ENCODE assay signal across 9 cellular contexts in the genomic region with DNA sequence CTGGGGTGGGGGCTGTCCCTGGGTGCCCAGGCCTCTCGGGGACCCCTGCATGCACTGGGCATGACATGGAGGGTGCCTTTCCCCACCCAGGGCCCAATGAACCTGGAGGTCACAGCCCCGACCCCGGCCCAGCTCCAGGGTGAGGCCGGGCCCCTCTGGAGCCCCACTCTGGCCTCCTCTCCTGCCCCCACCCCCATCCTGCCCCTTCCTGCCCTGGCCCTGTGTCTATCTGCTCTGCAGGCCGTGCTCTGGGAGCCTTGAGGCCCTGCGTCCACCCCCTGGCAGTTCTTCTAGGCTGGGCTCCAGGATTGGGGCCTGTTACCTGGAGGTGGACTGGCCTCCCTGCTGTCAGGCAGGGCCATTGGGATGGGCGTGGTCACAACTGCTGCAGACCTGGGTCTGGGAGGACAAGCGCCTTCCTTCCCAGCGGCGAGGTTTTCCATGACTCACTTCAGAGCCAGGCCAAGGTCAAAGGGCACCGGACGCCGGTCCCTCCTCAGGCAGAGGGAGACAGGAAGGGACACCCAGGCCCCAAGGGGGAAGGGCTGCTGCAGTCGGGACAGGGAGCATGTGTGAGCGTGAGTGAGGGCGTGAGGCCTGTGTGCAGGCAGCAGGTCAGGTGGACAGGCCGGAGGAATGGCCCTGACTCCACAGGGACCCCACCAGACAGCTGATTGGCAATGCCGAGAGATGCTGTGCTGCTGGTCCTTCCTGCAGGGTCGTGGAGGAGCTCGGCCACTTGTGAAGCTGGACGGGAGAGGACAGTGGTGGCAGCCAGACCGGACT. TPM values are rescaled to one million over a fixed set of nuclear protein-coding genes. Genes with fewer than 3 reads are reported as not detected.
DNase-seq lines count a peak whose midpoint lies in the region; TF ChIP-seq lines count a peak whose summit lies in the region.
"Had no signal": no experiment of that assay in that cellular context is flagged by ENCODE, and none has a peak within 500 bp of the region (broad histone marks: within the 10 kb centered on the region; RNA-seq: fewer than 3 reads in every experiment).

No MANE protein-coding gene starts in this region.

- no peaks in the 10 kb centered on the region for H3K79me2 ChIP-seq in mammary epithelial cell (ENCODE audit: insufficient read depth, low read length)

- H3K27me3 Mint-ChIP-seq in MCF 10A (ENCODE audit: insufficient read depth, unreplicated experiment): peaks cover 13% of the 10 kb centered on the region
- H3K27me3 Mint-ChIP-seq in activated naive CD8-positive, alpha-beta T cell treated with anti-CD3 and anti-CD28 coated beads for 36 hours: peaks cover 8% of the 10 kb centered on the region

- no peaks in the 10 kb centered on the region for H4K20me1 ChIP-seq in mammary epithelial cell (ENCODE audit: insufficient read depth, low read length)

- H3K9me3 Mint-ChIP-seq in MCF 10A (ENCODE audit: unreplicated experiment): no peaks in the 10 kb centered on the region
- no peaks in the 10 kb centered on the region for H3K9me3 Mint-ChIP-seq in activated naive CD8-positive, alpha-beta T cell treated with anti-CD3 and anti-CD28 coated beads for 36 hours
- H3K9me3 Mint-ChIP-seq: activated T-cell treated with anti-CD3 and anti-CD28 coated beads, Interleukin-2, amount 50 U/mL, for 4 hours had no signal

- H3K27ac ChIP-seq in mammary epithelial cell (ENCODE audit: insufficient read depth, low read depth, low read length) (no peak overlapping the region), muscle layer of colon (ENCODE audit: low read depth, low read length) (peak overlapping the region; percentile 27), vagina (peak overlapping the region; percentile 71)

- no peak for TF ChIP-seq POLR2A in vagina (IDR thresholded peaks at IDR 0.05)

- CTCF ChIA-PET in MCF 10A (lab: Yijun Ruan, JAX) (no interaction called here), mammary epithelial cell (lab: Charles Lee; ENCODE audit: low non-redundant PET) (no interaction called here)

- H3K4me3 Mint-ChIP-seq in MCF 10A (ENCODE audit: unreplicated experiment): no peak overlapping the region
- no peak overlapping the region for H3K4me3 Mint-ChIP-seq in activated naive CD8-positive, alpha-beta T cell treated with anti-CD3 and anti-CD28 coated beads for 36 hours
- H3K4me3 Mint-ChIP-seq: activated T-cell treated with anti-CD3 and anti-CD28 coated beads, Interleukin-2, amount 50 U/mL, for 4 hours had no signal

- H3K4me2 ChIP-seq in mammary epithelial cell (ENCODE audit: insufficient read depth, low read depth, low read length): no peak overlapping the region

- no peak overlapping the region for H3K9ac ChIP-seq in mammary epithelial cell (ENCODE audit: insufficient read depth, low read length)
- no peak overlapping the region for H3K9ac ChIP-seq in muscle layer of colon (ENCODE audit: low read length)

- peaks cover 16% of the 10 kb centered on the region for H3K4me1 ChIP-seq in mammary epithelial cell (ENCODE audit: insufficient read depth, low read length)
- peaks cover 33% of the 10 kb centered on the region for H3K4me1 ChIP-seq in muscle layer of colon (ENCODE audit: insufficient read depth, low read length)
- H3K4me1 ChIP-seq in vagina: peaks cover 56% of the 10 kb centered on the region

- TF ChIP-seq CTCF in MCF 10A (IDR thresholded peaks at IDR 0.05; ENCODE audit: unreplicated experiment) (no peak), mammary epithelial cell (conservative IDR thresholded peaks at IDR 0.05 in 1 of 2, IDR thresholded peaks at IDR 0.05 in 1 of 2; ENCODE audit: extremely low read depth in 1 of 2, insufficient read depth in 1 of 2, low read depth in 1 of 2, low read length in 2 of 2) (no peak), vagina (IDR thresholded peaks at IDR 0.05) (no peak)

- H3K36me3 Mint-ChIP-seq in MCF 10A (ENCODE audit: insufficient read depth, unreplicated experiment): no peaks in the 10 kb centered on the region
- H3K36me3 Mint-ChIP-seq in activated naive CD8-positive, alpha-beta T cell treated with anti-CD3 and anti-CD28 coated beads for 36 hours: no peaks in the 10 kb centered on the region

- intact Hi-C loops in MCF 10A (cut with micrococcal nuclease) (no loop called here), mammary epithelial cell (cut with micrococcal nuclease) (no loop called here), vagina (cut with DNase I) (no loop called here)

- H3K4me3 ChIP-seq in mammary epithelial cell (replicated peaks in 1 of 3; ENCODE audit: insufficient read depth in 1 of 3, low read depth in 2 of 3, low read length in 3 of 3) (no peak overlapping the region), muscle layer of colon (ENCODE audit: low read depth in 1 of 2, low read length in 2 of 2) (no peak overlapping the region), vagina (no peak overlapping the region)

- no peak overlapping the region for H2AFZ ChIP-seq in mammary epithelial cell (ENCODE audit: low read depth, low read length)

- dilution Hi-C loops in mammary epithelial cell (cut with HindIII; ENCODE audit: low sequenced_read_pairs): no loop called here

- no peaks in the 10 kb centered on the region for H3K27me3 ChIP-seq in mammary epithelial cell (ENCODE audit: insufficient read depth, low read length)
- no peaks in the 10 kb centered on the region for H3K27me3 ChIP-seq in muscle layer of colon (ENCODE audit: control insufficient read depth in 1 of 2, insufficient read depth in 2 of 2, low read length in 2 of 2)
- H3K27me3 ChIP-seq in vagina: no peaks in the 10 kb centered on the region

- H3K36me3 ChIP-seq in mammary epithelial cell (ENCODE audit: insufficient read depth, low read length) (no peaks in the 10 kb centered on the region), muscle layer of colon (ENCODE audit: insufficient read depth, low read length) (no peaks in the 10 kb centered on the region), vagina (no peaks in the 10 kb centered on the region)

- POLR2A ChIA-PET in MCF 10A (lab: Yijun Ruan, JAX): no interaction called here

- in situ Hi-C loops in mammary epithelial cell (cut with MboI; ENCODE audit: low sequenced_read_pairs in 2 of 2): no loop called here

- no TSS peak for BruUV-seq in MCF 10A (replicated peaks; lab: Mats Ljungman, UMichigan)
- no TSS peak for BruUV-seq in mammary epithelial cell (replicated peaks; lab: Mats Ljungman, UMichigan)

- H3K4me1 Mint-ChIP-seq in MCF 10A (ENCODE audit: insufficient read depth, unreplicated experiment): peaks cover 5% of the 10 kb centered on the region
- peaks cover 5% of the 10 kb centered on the region for H3K4me1 Mint-ChIP-seq in activated naive CD8-positive, alpha-beta T cell treated with anti-CD3 and anti-CD28 coated beads for 36 hours

- DNase-seq in MCF 10A (ENCODE audit: unreplicated experiment) (peak; percentile 32), mammary epithelial cell (no peak), fibroblast of gingiva (ENCODE audit: low read depth) (peak; percentile 39), vagina (ENCODE audit: extremely low spot score in 2 of 2) (no peak), NCI-H526 treated with DMSO at 0.1 percent for 48 hours (lab: John Stamatoyannopoulos, UW) (no peak)
- DNase-seq in activated naive CD8-positive, alpha-beta T cell treated with anti-CD3 and anti-CD28 coated beads for 36 hours: no peak
- DNase-seq in activated CD4-positive, alpha-beta T cell treated with anti-CD3 and anti-CD28 coated beads for 1 hour: no peak
- DNase-seq: activated T-cell treated with anti-CD3 and anti-CD28 coated beads, Interleukin-2, amount 50 U/mL, for 4 hours had no signal

- H3K27ac Mint-ChIP-seq in MCF 10A (ENCODE audit: low read depth, unreplicated experiment): no peak overlapping the region
- H3K27ac Mint-ChIP-seq in activated naive CD8-positive, alpha-beta T cell treated with anti-CD3 and anti-CD28 coated beads for 36 hours: no peak overlapping the region

- H3K9me3 ChIP-seq in mammary epithelial cell (replicated peaks; ENCODE audit: insufficient read depth, low read length): no peaks in the 10 kb centered on the region
- H3K9me3 ChIP-seq in muscle layer of colon (ENCODE audit: low read length): no peaks in the 10 kb centered on the region
- H3K9me3 ChIP-seq in vagina: no peaks in the 10 kb centered on the region

- WGBS in mammary epithelial cell (ENCODE audit: low coverage, missing lambda C conversion rate): 92% methylated on average over 17 of the region's 22 CpGs

RNA-seq across cellular contexts. Expression of gene POFUT2, which starts 31.1 kb away (rescaled TPM):
- total RNA-seq in MCF 10A (2022) (25.2 and 31.3 TPM in 2 replicates), mammary epithelial cell (10 to 100 TPM; 19.3 to 25.0 TPM), vagina (38.3 TPM)
- polyA plus RNA-seq in mammary epithelial cell: 14.1 TPM
- polyA minus RNA-seq in mammary epithelial cell: 9.7 TPM
- total RNA-seq in activated naive CD8-positive, alpha-beta T cell treated with anti-CD3 and anti-CD28 coated beads for 36 hours: 10 to 100 TPM; 11.6 to 13.3 TPM

Comparison
In these comparisons a context has a peak if more than half of its experiments do, and no peak if none do; other contexts are left out.
1. DNase-seq: peak in MCF 10A (single experiment) and fibroblast of gingiva (single experiment); none in mammary epithelial cell (single experiment), vagina (0 of 2), NCI-H526 treated with DMSO at 0.1 percent for 48 hours (single experiment), activated naive CD8-positive, alpha-beta T cell treated with anti-CD3 and anti-CD28 coated beads for 36 hours (single experiment) and activated CD4-positive, alpha-beta T cell treated with anti-CD3 and anti-CD28 coated beads for 1 hour (single experiment).